ENCODE assay signal across 2 cellular contexts in the genomic region with DNA sequence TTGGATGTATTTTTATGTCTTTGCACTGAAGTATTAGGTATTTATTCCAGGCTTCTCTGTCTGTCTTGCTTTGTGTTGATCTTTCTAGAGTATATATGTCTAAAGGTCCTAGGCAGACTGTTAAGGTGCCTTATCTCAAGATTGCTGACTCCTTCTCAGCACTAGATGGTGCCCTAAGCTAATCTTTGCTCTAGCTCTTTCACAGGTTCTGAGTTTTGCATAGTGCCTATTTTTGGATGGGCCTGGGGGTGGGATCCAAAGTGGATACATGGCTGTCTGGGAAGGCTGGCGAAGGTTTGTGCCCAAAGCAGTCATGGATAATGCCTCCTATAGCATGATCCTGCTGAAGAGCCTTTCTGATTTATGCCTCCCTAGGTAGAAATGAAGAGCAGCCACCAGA.
TF ChIP-seq lines count a peak whose summit lies in the region.

No MANE protein-coding gene starts in this region.

TF ChIP-seq in SK-N-SH treated with all-trans-retinoic acid at 6 μM for 48 hours, 23 proteins besides CTCF, POLR2A, EP300 and RAD21 (continued from another document):
- TF ChIP-seq, protein P1, sequence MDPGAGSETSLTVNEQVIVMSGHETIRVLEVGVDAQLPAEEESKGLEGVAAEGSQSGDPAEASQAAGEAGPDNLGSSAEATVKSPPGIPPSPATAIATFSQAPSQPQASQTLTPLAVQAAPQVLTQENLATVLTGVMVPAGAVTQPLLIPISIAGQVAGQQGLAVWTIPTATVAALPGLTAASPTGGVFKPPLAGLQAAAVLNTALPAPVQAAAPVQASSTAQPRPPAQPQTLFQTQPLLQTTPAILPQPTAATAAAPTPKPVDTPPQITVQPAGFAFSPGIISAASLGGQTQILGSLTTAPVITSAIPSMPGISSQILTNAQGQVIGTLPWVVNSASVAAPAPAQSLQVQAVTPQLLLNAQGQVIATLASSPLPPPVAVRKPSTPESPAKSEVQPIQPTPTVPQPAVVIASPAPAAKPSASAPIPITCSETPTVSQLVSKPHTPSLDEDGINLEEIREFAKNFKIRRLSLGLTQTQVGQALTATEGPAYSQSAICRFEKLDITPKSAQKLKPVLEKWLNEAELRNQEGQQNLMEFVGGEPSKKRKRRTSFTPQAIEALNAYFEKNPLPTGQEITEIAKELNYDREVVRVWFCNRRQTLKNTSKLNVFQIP (CRISPR knock-in tag; IDR thresholded peaks at IDR 0.05; ENCODE audit: borderline replicate concordance, low read depth) = no peak
- TF ChIP-seq, protein P2, sequence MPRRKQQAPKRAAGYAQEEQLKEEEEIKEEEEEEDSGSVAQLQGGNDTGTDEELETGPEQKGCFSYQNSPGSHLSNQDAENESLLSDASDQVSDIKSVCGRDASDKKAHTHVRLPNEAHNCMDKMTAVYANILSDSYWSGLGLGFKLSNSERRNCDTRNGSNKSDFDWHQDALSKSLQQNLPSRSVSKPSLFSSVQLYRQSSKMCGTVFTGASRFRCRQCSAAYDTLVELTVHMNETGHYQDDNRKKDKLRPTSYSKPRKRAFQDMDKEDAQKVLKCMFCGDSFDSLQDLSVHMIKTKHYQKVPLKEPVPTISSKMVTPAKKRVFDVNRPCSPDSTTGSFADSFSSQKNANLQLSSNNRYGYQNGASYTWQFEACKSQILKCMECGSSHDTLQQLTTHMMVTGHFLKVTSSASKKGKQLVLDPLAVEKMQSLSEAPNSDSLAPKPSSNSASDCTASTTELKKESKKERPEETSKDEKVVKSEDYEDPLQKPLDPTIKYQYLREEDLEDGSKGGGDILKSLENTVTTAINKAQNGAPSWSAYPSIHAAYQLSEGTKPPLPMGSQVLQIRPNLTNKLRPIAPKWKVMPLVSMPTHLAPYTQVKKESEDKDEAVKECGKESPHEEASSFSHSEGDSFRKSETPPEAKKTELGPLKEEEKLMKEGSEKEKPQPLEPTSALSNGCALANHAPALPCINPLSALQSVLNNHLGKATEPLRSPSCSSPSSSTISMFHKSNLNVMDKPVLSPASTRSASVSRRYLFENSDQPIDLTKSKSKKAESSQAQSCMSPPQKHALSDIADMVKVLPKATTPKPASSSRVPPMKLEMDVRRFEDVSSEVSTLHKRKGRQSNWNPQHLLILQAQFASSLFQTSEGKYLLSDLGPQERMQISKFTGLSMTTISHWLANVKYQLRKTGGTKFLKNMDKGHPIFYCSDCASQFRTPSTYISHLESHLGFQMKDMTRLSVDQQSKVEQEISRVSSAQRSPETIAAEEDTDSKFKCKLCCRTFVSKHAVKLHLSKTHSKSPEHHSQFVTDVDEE (CRISPR knock-in tag; IDR thresholded peaks at IDR 0.05) = no peak

TF ChIP-seq in HepG2, 621 proteins besides CTCF, POLR2A, EP300 and RAD21 (continued from another document):
- TF ChIP-seq, protein P3, sequence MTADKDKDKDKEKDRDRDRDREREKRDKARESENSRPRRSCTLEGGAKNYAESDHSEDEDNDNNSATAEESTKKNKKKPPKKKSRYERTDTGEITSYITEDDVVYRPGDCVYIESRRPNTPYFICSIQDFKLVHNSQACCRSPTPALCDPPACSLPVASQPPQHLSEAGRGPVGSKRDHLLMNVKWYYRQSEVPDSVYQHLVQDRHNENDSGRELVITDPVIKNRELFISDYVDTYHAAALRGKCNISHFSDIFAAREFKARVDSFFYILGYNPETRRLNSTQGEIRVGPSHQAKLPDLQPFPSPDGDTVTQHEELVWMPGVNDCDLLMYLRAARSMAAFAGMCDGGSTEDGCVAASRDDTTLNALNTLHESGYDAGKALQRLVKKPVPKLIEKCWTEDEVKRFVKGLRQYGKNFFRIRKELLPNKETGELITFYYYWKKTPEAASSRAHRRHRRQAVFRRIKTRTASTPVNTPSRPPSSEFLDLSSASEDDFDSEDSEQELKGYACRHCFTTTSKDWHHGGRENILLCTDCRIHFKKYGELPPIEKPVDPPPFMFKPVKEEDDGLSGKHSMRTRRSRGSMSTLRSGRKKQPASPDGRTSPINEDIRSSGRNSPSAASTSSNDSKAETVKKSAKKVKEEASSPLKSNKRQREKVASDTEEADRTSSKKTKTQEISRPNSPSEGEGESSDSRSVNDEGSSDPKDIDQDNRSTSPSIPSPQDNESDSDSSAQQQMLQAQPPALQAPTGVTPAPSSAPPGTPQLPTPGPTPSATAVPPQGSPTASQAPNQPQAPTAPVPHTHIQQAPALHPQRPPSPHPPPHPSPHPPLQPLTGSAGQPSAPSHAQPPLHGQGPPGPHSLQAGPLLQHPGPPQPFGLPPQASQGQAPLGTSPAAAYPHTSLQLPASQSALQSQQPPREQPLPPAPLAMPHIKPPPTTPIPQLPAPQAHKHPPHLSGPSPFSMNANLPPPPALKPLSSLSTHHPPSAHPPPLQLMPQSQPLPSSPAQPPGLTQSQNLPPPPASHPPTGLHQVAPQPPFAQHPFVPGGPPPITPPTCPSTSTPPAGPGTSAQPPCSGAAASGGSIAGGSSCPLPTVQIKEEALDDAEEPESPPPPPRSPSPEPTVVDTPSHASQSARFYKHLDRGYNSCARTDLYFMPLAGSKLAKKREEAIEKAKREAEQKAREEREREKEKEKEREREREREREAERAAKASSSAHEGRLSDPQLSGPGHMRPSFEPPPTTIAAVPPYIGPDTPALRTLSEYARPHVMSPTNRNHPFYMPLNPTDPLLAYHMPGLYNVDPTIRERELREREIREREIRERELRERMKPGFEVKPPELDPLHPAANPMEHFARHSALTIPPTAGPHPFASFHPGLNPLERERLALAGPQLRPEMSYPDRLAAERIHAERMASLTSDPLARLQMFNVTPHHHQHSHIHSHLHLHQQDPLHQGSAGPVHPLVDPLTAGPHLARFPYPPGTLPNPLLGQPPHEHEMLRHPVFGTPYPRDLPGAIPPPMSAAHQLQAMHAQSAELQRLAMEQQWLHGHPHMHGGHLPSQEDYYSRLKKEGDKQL (CRISPR knock-in tag; IDR thresholded peaks at IDR 0.05; ENCODE audit: low read depth) = no peak
- TF ChIP-seq KLF6 (CRISPR knock-in tag; IDR thresholded peaks at IDR 0.05) (no peak), NR2F1 (CRISPR knock-in tag; IDR thresholded peaks at IDR 0.05) (no peak), ZNF3 (CRISPR knock-in tag; IDR thresholded peaks at IDR 0.05) (no peak), ZFP41 (CRISPR knock-in tag; IDR thresholded peaks at IDR 0.05; ENCODE audit: borderline replicate concordance) (no peak), ZNF839 (CRISPR knock-in tag; IDR thresholded peaks at IDR 0.05; ENCODE audit: borderline replicate concordance) (no peak), STAG1 (CRISPR knock-in tag; IDR thresholded peaks at IDR 0.05) (peak; percentile 76), SMC3 (IDR thresholded peaks at IDR 0.05; ENCODE audit: low read length) (peak; percentile 56; the same call in 1 of the 2 replicates), ZNF143 (CRISPR knock-in tag; IDR thresholded peaks at IDR 0.05) (no peak), MAFF (IDR thresholded peaks at IDR 0.05; ENCODE audit: low read depth, low read length) (0 out of 2 replicates have a peak, but pooled peaks have one; percentile 2)
- TF ChIP-seq, protein P4, sequence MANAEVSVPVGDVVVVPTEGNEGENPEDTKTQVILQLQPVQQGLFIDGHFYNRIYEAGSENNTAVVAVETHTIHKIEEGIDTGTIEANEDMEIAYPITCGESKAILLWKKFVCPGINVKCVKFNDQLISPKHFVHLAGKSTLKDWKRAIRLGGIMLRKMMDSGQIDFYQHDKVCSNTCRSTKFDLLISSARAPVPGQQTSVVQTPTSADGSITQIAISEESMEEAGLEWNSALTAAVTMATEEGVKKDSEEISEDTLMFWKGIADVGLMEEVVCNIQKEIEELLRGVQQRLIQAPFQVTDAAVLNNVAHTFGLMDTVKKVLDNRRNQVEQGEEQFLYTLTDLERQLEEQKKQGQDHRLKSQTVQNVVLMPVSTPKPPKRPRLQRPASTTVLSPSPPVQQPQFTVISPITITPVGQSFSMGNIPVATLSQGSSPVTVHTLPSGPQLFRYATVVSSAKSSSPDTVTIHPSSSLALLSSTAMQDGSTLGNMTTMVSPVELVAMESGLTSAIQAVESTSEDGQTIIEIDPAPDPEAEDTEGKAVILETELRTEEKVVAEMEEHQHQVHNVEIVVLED (CRISPR knock-in tag; IDR thresholded peaks at IDR 0.05; ENCODE audit: borderline replicate concordance) = no peak
- TF ChIP-seq, protein P5, sequence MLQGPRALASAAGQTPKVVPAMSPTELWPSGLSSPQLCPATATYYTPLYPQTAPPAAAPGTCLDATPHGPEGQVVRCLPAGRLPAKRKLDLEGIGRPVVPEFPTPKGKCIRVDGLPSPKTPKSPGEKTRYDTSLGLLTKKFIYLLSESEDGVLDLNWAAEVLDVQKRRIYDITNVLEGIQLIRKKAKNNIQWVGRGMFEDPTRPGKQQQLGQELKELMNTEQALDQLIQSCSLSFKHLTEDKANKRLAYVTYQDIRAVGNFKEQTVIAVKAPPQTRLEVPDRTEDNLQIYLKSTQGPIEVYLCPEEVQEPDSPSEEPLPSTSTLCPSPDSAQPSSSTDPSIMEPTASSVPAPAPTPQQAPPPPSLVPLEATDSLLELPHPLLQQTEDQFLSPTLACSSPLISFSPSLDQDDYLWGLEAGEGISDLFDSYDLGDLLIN (CRISPR knock-in tag; IDR thresholded peaks at IDR 0.05; ENCODE audit: borderline replicate concordance) = no peak
